In genomic region chr6:18264338-18265098, GRCh38 we compare ENCODE assay signal across 8 cellular contexts. TPM values are rescaled to one million over a fixed set of nuclear protein-coding genes. Genes with fewer than 3 reads are reported as not detected.
DNase-seq lines count a peak whose midpoint lies in the region; ATAC-seq and TF ChIP-seq lines count a peak whose summit lies in the region.

A gene with protein sequence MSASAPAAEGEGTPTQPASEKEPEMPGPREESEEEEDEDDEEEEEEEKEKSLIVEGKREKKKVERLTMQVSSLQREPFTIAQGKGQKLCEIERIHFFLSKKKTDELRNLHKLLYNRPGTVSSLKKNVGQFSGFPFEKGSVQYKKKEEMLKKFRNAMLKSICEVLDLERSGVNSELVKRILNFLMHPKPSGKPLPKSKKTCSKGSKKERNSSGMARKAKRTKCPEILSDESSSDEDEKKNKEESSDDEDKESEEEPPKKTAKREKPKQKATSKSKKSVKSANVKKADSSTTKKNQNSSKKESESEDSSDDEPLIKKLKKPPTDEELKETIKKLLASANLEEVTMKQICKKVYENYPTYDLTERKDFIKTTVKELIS (minus strand): TSS chr6:18264530. CDS start chr6:18263987, 543 bp downstream.

- peak within 1 kb of the TSS; percentile 99 for H3K18ac ChIP-seq in H9 (ENCODE audit: insufficient read length, low read depth, low read length)

- H2BK12ac ChIP-seq in H9 (ENCODE audit: insufficient read length, low read depth, low read length): peak within 1 kb of the TSS; percentile 82

- H3K27ac ChIP-seq in H9 (ENCODE audit: insufficient read length, low read depth, low read length) (peak within 1 kb of the TSS; percentile 40), MM.1S (ENCODE audit: low read length) (peak within 1 kb of the TSS; percentile 55; the same call in 1 of the 2 replicates), SJCRH30 (peak within 1 kb of the TSS; percentile 91), foreskin keratinocyte (peak within 1 kb of the TSS; percentile 100), neural progenitor cell (peak within 1 kb of the TSS; percentile 98), stomach smooth muscle (ENCODE audit: low read length) (peak within 1 kb of the TSS; percentile 83)

- no peak within 1 kb of the TSS for H2BK20ac ChIP-seq in H9 (ENCODE audit: low read depth, low read length, poor library complexity, severe bottlenecking)

- H3K27me3 Mint-ChIP-seq in H9 (ENCODE audit: low read depth) (no peaks in the 10 kb centered on the region), neural progenitor cell (ENCODE audit: insufficient read depth, low read depth) (peaks cover 7% of the 10 kb centered on the region)

- H3K9me2 ChIP-seq in MM.1S (replicated peaks; ENCODE audit: insufficient read depth, low read length): no peaks in the 10 kb centered on the region

- no peak within 1 kb of the TSS; the same call in 1 of the 2 replicates for H2BK15ac ChIP-seq in H9 (ENCODE audit: low read depth, low read length)

- peaks cover 15% of the 10 kb centered on the region for H3K23me2 ChIP-seq in H9 (ENCODE audit: insufficient read length, low read depth, low read length, poor library complexity, severe bottlenecking)

- H2BK120ac ChIP-seq in H9 (ENCODE audit: low read depth, low read length, poor library complexity, severe bottlenecking): peak within 1 kb of the TSS; percentile 92

- peak; percentile 73 for ATAC-seq in foreskin keratinocyte

- no peaks in the 10 kb centered on the region for H3K79me1 ChIP-seq in H9 (ENCODE audit: insufficient read depth, low read depth, low read length, poor library complexity, severe bottlenecking)

- H3K36me3 Mint-ChIP-seq in H9 (ENCODE audit: insufficient read depth in 1 of 3, low read depth in 3 of 3) (peaks cover 35 to 42% (median 39%) of the 10 kb centered on the region in 3 experiments), neural progenitor cell (peaks cover 31% of the 10 kb centered on the region)

- H3T11ph ChIP-seq in H9 (ENCODE audit: low read length): peak within 1 kb of the TSS; percentile 92

- peak within 1 kb of the TSS; percentile 88 for H4K5ac ChIP-seq in H9 (ENCODE audit: insufficient read length, low read depth, low read length)

- H3K27ac Mint-ChIP-seq in H9: peak within 1 kb of the TSS; percentile 93 to 96 (median 96)
- peak within 1 kb of the TSS; percentile 96 for H3K27ac Mint-ChIP-seq in neural progenitor cell

- peak within 1 kb of the TSS; percentile 94 for H2BK5ac ChIP-seq in H9 (ENCODE audit: insufficient read length, low read length)

- H4K91ac ChIP-seq in H9 (ENCODE audit: insufficient read length, low read depth, low read length): peak within 1 kb of the TSS; percentile 97

- H4K8ac ChIP-seq in H9 (replicated peaks; ENCODE audit: insufficient read length, low read depth, low read length): no peak within 1 kb of the TSS

- H3K9me3 ChIP-seq in ES-I3 (ENCODE audit: control insufficient read depth, insufficient read depth, low read length) (peaks cover 2% of the 10 kb centered on the region; the same call in 1 of the 2 replicates), H9 (ENCODE audit: control insufficient read depth, low read depth, low read length) (no peaks in the 10 kb centered on the region), MM.1S (replicated peaks; ENCODE audit: insufficient read depth, low read length) (no peaks in the 10 kb centered on the region), SJCRH30 (replicated peaks) (no peaks in the 10 kb centered on the region), neural progenitor cell (ENCODE audit: low read depth) (no peaks in the 10 kb centered on the region), stomach smooth muscle (ENCODE audit: control insufficient read depth in 2 of 2, low read length in 2 of 2) (no peaks in the 10 kb centered on the region)

- no peak within 1 kb of the TSS for H3K23ac ChIP-seq in H9 (ENCODE audit: insufficient read length, low read depth, low read length)

- H3K4me1 ChIP-seq in ES-I3 (ENCODE audit: insufficient read depth, low read length) (peaks cover 25% of the 10 kb centered on the region), H9 (ENCODE audit: insufficient read depth, low read length) (peaks cover 8% of the 10 kb centered on the region; the same call in 1 of the 2 replicates), MM.1S (ENCODE audit: low read length) (peaks cover 25% of the 10 kb centered on the region), SJCRH30 (peaks cover 12% of the 10 kb centered on the region), foreskin keratinocyte (peaks cover 36% of the 10 kb centered on the region), neural progenitor cell (peaks cover 28% of the 10 kb centered on the region), stomach smooth muscle (ENCODE audit: control insufficient read depth, insufficient read depth, low read length) (peaks cover 15% of the 10 kb centered on the region)

- DNase-seq in H9 (peak; percentile 87), MM.1S (peak; percentile 68), SJCRH30 (peak; percentile 81 to 82), activated gamma-delta T cell treated with Interleukin-2 at 50 U/mL for 16 hours (peak; percentile 78), foreskin keratinocyte (peak in 1 of 2 donors; percentile 56), neural progenitor cell (ENCODE audit: low spot score) (peak; percentile 95)

- no peaks in the 10 kb centered on the region for H4K20me1 ChIP-seq in H9 (ENCODE audit: control insufficient read depth, insufficient read depth, insufficient read length)
- peaks cover 25% of the 10 kb centered on the region for H4K20me1 ChIP-seq in MM.1S (ENCODE audit: insufficient read depth, low read length)
- peaks cover 41% of the 10 kb centered on the region for H4K20me1 ChIP-seq in neural progenitor cell (ENCODE audit: low read depth)

- H3K27me3 ChIP-seq in H9 (ENCODE audit: insufficient read depth, low read length) (no peaks in the 10 kb centered on the region), MM.1S (replicated peaks; ENCODE audit: insufficient read depth, low read length) (no peaks in the 10 kb centered on the region; the same call in 1 of the 2 replicates), SJCRH30 (no peaks in the 10 kb centered on the region), foreskin keratinocyte (no peaks in the 10 kb centered on the region), neural progenitor cell (no peaks in the 10 kb centered on the region), stomach smooth muscle (ENCODE audit: control insufficient read depth in 1 of 2, insufficient read depth in 2 of 2, low read length in 2 of 2) (no peaks in the 10 kb centered on the region)

- peak within 1 kb of the TSS; percentile 100 for H3K14ac ChIP-seq in H9 (ENCODE audit: insufficient read depth, low read length)

- peak within 1 kb of the TSS; percentile 98; the same call in 1 of the 2 replicates for H3K4ac ChIP-seq in H9 (ENCODE audit: low read depth, low read length)

- H3K56ac ChIP-seq in H9 (ENCODE audit: insufficient read length, low read depth, low read length): peak within 1 kb of the TSS; percentile 79

- H3K79me2 ChIP-seq in H9 (ENCODE audit: insufficient read depth, low read length): peaks cover 42% of the 10 kb centered on the region
- peaks cover 44% of the 10 kb centered on the region for H3K79me2 ChIP-seq in MM.1S (ENCODE audit: low read length)
- H3K79me2 ChIP-seq in neural progenitor cell (ENCODE audit: low read depth): peaks cover 59% of the 10 kb centered on the region

- H3K4me3 Mint-ChIP-seq in H9 (peak within 1 kb of the TSS; percentile 88 to 92), neural progenitor cell (peak within 1 kb of the TSS; percentile 96)

- H3F3A ChIP-seq in MM.1S (ENCODE audit: insufficient read depth, low read length): peaks cover 10% of the 10 kb centered on the region; the same call in 1 of the 2 replicates
- peaks cover 27% of the 10 kb centered on the region for H3F3A ChIP-seq in neural progenitor cell (ENCODE audit: low read depth)

- no CpG with 5 or more reads among the region's 102 CpGs for WGBS in H9 (ENCODE audit: extremely low coverage, insufficient read length, low lambda C conversion rate)

- H3K9ac ChIP-seq in ES-I3 (ENCODE audit: low read depth, low read length) (peak within 1 kb of the TSS; percentile 94), H9 (ENCODE audit: extremely low read depth, insufficient read length, low read length) (peak within 1 kb of the TSS; percentile 99), MM.1S (ENCODE audit: low read length) (peak within 1 kb of the TSS; percentile 75), neural progenitor cell (peak within 1 kb of the TSS; percentile 98), stomach smooth muscle (ENCODE audit: low read length in 2 of 2) (peak within 1 kb of the TSS; percentile 83 to 84)

- H3K4me1 Mint-ChIP-seq in H9 (peaks cover 34 to 45% of the 10 kb centered on the region in 2 experiments), neural progenitor cell (peaks cover 26% of the 10 kb centered on the region)

- H2AK5ac ChIP-seq in H9 (ENCODE audit: insufficient read length, low read length): no peak within 1 kb of the TSS

- peak within 1 kb of the TSS; percentile 4 for H2AFZ ChIP-seq in H9 (ENCODE audit: low read length)
- peak within 1 kb of the TSS; percentile 90 for H2AFZ ChIP-seq in MM.1S (ENCODE audit: low read length)
- peak within 1 kb of the TSS; percentile 97 for H2AFZ ChIP-seq in neural progenitor cell (replicated peaks)

- H3K4me2 ChIP-seq in H9 (ENCODE audit: insufficient read depth, insufficient read length, low read length) (peak within 1 kb of the TSS; percentile 89), MM.1S (ENCODE audit: low read depth, low read length) (peak within 1 kb of the TSS; percentile 90), neural progenitor cell (peak within 1 kb of the TSS; percentile 91)

- TF ChIP-seq CTCF in H9 (conservative IDR thresholded peaks at IDR 0.05) (peak; percentile 52), MM.1S (IDR thresholded peaks at IDR 0.05; ENCODE audit: low read length) (peak; percentile 38), foreskin keratinocyte (conservative IDR thresholded peaks at IDR 0.05) (peak; percentile 74), neural progenitor cell (IDR thresholded peaks at IDR 0.05) (peak; percentile 48)

- H3K9me3 Mint-ChIP-seq in H9: peaks cover 0 to 3% of the 10 kb centered on the region in 2 experiments; a peak in 3 of 5 replicates
- H3K9me3 Mint-ChIP-seq in neural progenitor cell: peaks cover 2% of the 10 kb centered on the region

- H3K4me3 ChIP-seq in MM.1S (ENCODE audit: low read length) (peak within 1 kb of the TSS; percentile 81), SJCRH30 (peak within 1 kb of the TSS; percentile 98), neural progenitor cell (peak within 1 kb of the TSS; percentile 97), stomach smooth muscle (ENCODE audit: low read length in 2 of 2) (peak within 1 kb of the TSS; percentile 84 to 89)

- peaks cover 4% of the 10 kb centered on the region; the same call in 1 of the 2 replicates for H3K36me3 ChIP-seq in ES-I3 (ENCODE audit: insufficient read depth, low read length)
- H3K36me3 ChIP-seq in MM.1S (replicated peaks; ENCODE audit: insufficient read depth, low read length): no peaks in the 10 kb centered on the region; the same call in 1 of the 2 replicates
- H3K36me3 ChIP-seq in SJCRH30: peaks cover 28% of the 10 kb centered on the region
- H3K36me3 ChIP-seq in neural progenitor cell: peaks cover 5% of the 10 kb centered on the region
- no peaks in the 10 kb centered on the region for H3K36me3 ChIP-seq in stomach smooth muscle (ENCODE audit: control insufficient read depth in 2 of 2, insufficient read depth in 2 of 2, low read length in 2 of 2)

RNA-seq across cellular contexts. Expression of the gene that starts here (rescaled TPM):
- 216 and 217 TPM in 2 replicates for total RNA-seq in H9 (2021)
- 129 and 142 TPM in 2 replicates for total RNA-seq in SJCRH30 (2014; rRNA removed; shearing (Covaris generic))
- total RNA-seq in foreskin keratinocyte: 125 and 154 TPM in 2 replicates
- 58.0 and 78.7 TPM in 2 replicates for polyA plus RNA-seq in foreskin keratinocyte
- 334 and 501 TPM in 2 replicates for total RNA-seq in neural progenitor cell (ENCODE audit: low replicate concordance)

Comparison
In these comparisons a context has a peak if more than half of its experiments do, and no peak if none do; other contexts are left out.
1. H2AFZ ChIP-seq: peak in every context shown above with its lines; median percentile 97 in neural progenitor cell; 90 in MM.1S; 4 in H9.
2. H3K27ac ChIP-seq: peak in every context shown above with its lines; median percentile 100 in foreskin keratinocyte; 98 in neural progenitor cell; 91 in SJCRH30; 83 in stomach smooth muscle; 55 in MM.1S; 40 in H9.